In genomic region chr16:87383522-87384161, GRCh38 we compare ENCODE assay signal across 8 cellular contexts. TPM values are rescaled to one million over a fixed set of nuclear protein-coding genes. Genes with fewer than 3 reads are reported as not detected.
DNase-seq lines count a peak whose midpoint lies in the region; ATAC-seq and TF ChIP-seq lines count a peak whose summit lies in the region.

Gene FBXO31, minus strand, starts transcription at chr16:87383776. Its CDS starts 32 bp downstream, at chr16:87383744.

- ATAC-seq in HG03095 (IDR thresholded peaks at IDR 0.05; ENCODE audit: unreplicated experiment): peak; percentile 37

- TF ChIP-seq CTCF in A673 (conservative IDR thresholded peaks at IDR 0.05; ENCODE audit: low read depth, low read length) (no peak), kidney epithelial cell (IDR thresholded peaks at IDR 0.05; ENCODE audit: insufficient read depth, low read length, poor library complexity, severe bottlenecking) (no peak)

- no peaks in the 10 kb centered on the region for H3K9me3 ChIP-seq in A673 (ENCODE audit: low read depth, low read length, poor library complexity, severe bottlenecking)

- DNase-seq in A673 (ENCODE audit: low spot score): peak; percentile 95
- DNase-seq in NCI-H226: peak; percentile 76
- DNase-seq in activated CD4-positive, CD25-positive, alpha-beta regulatory T cell treated with anti-CD3 and anti-CD28 coated beads, Interleukin-2, amount 50 U/mL, for 72 hours: peak; percentile 95
- peak; percentile 87 for DNase-seq in cerebellar cortex (ENCODE audit: low spot score)
- DNase-seq in kidney epithelial cell (ENCODE audit: low read depth): no peak
- peak; percentile 86 to 88 for DNase-seq in stimulated activated CD4-positive, alpha-beta T cell treated with anti-CD3 and anti-CD28 coated beads, Interleukin-15, amount 100 ng/mL, for 48 hours (ENCODE audit: low read depth in 2 of 2)

- intact Hi-C loops in A673 (cut with micrococcal nuclease; ENCODE audit: unreplicated experiment): no loop called here

- H3K4me1 ChIP-seq in A673 (ENCODE audit: insufficient read depth, low read length, poor library complexity, severe bottlenecking): peaks cover 22% of the 10 kb centered on the region

- CTCF ChIA-PET in A673 (lab: Charles Lee): interaction anchor here (0.6 to 1.0 kb wide), 2 partner anchors 11 to 14 kb away, joined by 3 to 5 read pairs; no protein-coding TSS in a partner anchor

- peak; percentile 70 for TF ChIP-seq POLR2A in GM18526 (IDR thresholded peaks at IDR 0.05; ENCODE audit: extremely low read depth, insufficient read length)

- POLR2A ChIA-PET in A673 (lab: Charles Lee; ENCODE audit: low non-redundant PET): no interaction called here

- peak within 1 kb of the TSS; percentile 77 for H3K27ac ChIP-seq in A673 (ENCODE audit: low read depth, low read length, poor library complexity, severe bottlenecking)

- no peaks in the 10 kb centered on the region for H3K36me3 ChIP-seq in A673 (ENCODE audit: insufficient read depth, low read length, poor library complexity, severe bottlenecking)
- no peaks in the 10 kb centered on the region for H3K36me3 ChIP-seq in kidney epithelial cell (ENCODE audit: control insufficient read depth, insufficient read depth, low read length)

- BruUV-seq in A673 (replicated peaks; lab: Mats Ljungman, UMichigan): no TSS peak

- H3K27me3 ChIP-seq in A673 (replicated peaks; ENCODE audit: insufficient read depth, low read depth, low read length, poor library complexity) (no peaks in the 10 kb centered on the region), kidney epithelial cell (ENCODE audit: control insufficient read depth, insufficient read depth, low read length) (no peaks in the 10 kb centered on the region)

- H3K4me3 ChIP-seq in A673 (ENCODE audit: low read depth, low read length, poor library complexity, severe bottlenecking) (peak within 1 kb of the TSS; percentile 57), kidney epithelial cell (ENCODE audit: low read depth, low read length) (peak within 1 kb of the TSS; percentile 77)

RNA-seq across cellular contexts. Expression of gene FBXO31, which starts in this region (rescaled TPM):
- total RNA-seq in A673 (2021) (32.2 and 34.3 TPM in 2 replicates), kidney epithelial cell (25.1 and 28.9 TPM in 2 replicates)
